In the genomic region with DNA sequence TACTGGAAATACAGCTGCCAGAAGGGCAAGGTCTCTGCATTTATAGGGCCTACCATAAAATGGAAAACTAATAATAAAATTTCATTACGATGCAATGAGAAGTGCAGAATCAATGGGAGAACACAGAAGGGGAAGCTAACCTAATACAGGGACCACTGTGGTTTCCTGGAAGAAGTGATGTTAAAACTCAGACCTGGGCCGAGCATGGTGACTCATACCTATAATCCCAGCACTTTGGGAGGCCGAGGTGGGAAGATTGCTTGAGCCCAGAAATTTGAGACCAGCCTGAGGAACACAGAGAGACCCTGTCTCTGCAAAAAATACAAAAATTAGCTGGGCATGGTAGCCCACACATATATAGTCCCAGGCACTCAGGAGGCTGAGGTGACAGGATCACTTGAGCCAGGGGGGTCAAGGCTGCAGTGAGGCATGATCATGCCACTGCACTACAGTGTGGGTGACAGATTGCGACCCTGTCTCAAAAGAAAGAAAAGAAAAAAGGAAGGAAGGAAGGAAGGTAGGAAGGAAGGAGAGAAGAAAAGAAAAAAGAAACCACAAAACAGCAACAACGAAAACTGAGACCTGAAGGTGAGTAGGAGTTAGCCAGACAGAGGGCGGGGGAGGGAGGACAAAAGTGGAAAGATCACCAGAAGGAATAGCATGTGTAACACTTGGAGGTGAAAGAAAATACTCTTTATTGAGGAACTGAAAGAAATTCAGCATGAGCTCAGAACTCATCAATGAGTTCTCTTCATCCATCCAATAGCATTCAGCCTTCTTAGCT, we compare ENCODE assay signal across 22 cellular contexts. TPM values are rescaled to one million over a fixed set of nuclear protein-coding genes. Genes with fewer than 3 reads are reported as not detected.
DNase-seq lines count a peak whose midpoint lies in the region; ATAC-seq, FAIRE-seq and TF ChIP-seq lines count a peak whose summit lies in the region.
"Had no signal": no experiment of that assay in that cellular context is flagged by ENCODE, and none has a peak within 500 bp of the region (broad histone marks: within the 10 kb centered on the region; RNA-seq: fewer than 3 reads in every experiment).

No MANE protein-coding gene starts in this region.

- DNase-seq in left ventricle myocardium superior (no peak), Right ventricle myocardium superior (no peak), MV-4-11 (lab: John Stamatoyannopoulos, UW) (peak; percentile 43), astrocyte (ENCODE audit: low read depth) (peak; percentile 23), CD14-positive monocyte (ENCODE audit: low spot score) (no peak), breast epithelium (ENCODE audit: low spot score in 2 of 2) (no peak)
- DNase-seq: activated CD4-positive, alpha-beta memory T cell treated with anti-CD3 and anti-CD28 coated beads, Interleukin-2, amount 10 ng/mL, durations not matched to agents 7 days and 5 days; activated gamma-delta T cell; activated T-cell treated with anti-CD3 and anti-CD28 coated beads for 4 hours; immature natural killer cell; KG1; NCI-H1105 treated with DMSO at 0.1 percent for 48 hours; NCI-H2107; NCI-H510A treated with DMSO at 0.1 percent for 48 hours; spleen; stimulated activated CD4-positive, alpha-beta T cell treated with anti-CD3 and anti-CD28 coated beads, Interleukin-4, amount 100 ng/mL, for 4 hours had no signal

- no peak overlapping the region for H3K27ac ChIP-seq in astrocyte (ENCODE audit: low read depth, low read length)
- no peak overlapping the region for H3K27ac ChIP-seq in breast epithelium
- no peak overlapping the region for H3K27ac ChIP-seq in gastroesophageal sphincter
- H3K27ac ChIP-seq: HL-60, SJSA1, spleen had no signal

- no peak for FAIRE-seq in astrocyte (lab: Jason Lieb, UNC)
- FAIRE-seq: A204.1 had no signal

- intact Hi-C loops in left ventricle myocardium superior (cut with micrococcal nuclease) (no loop called here), Right ventricle myocardium superior (cut with DNase I) (no loop called here), CD14-positive monocyte (cut with micrococcal nuclease) (no loop called here), breast epithelium (cut with DNase I; ENCODE audit: low total_unique reads) (no loop called here)

- no peak overlapping the region for H3K27ac Mint-ChIP-seq in astrocyte (ENCODE audit: unreplicated experiment)
- H3K27ac Mint-ChIP-seq in CD14-positive monocyte: peak overlapping the region in 2 of 7 donors; percentile 27 to 68
- H3K27ac Mint-ChIP-seq: activated CD4-positive, alpha-beta memory T cell treated with anti-CD3 and anti-CD28 coated beads, Interleukin-2, amount 10 ng/mL, durations not matched to agents 7 days and 5 days; dendritic cell treated with granulocyte-macrophage colony-stimulating factor and Interleukin-4, amounts not matched to agents 40 ng/mL and 50 ng/mL, for 4 days; immature natural killer cell had no signal

- H3K36me3 ChIP-seq in astrocyte (ENCODE audit: insufficient read depth, low read length): no peaks in the 10 kb centered on the region
- H3K36me3 ChIP-seq in breast epithelium: no peaks in the 10 kb centered on the region
- H3K36me3 ChIP-seq in gastroesophageal sphincter: no peaks in the 10 kb centered on the region
- H3K36me3 ChIP-seq: SJSA1, spleen had no signal

- H3K9me3 ChIP-seq in astrocyte (ENCODE audit: insufficient read depth, low read depth, low read length) (no peaks in the 10 kb centered on the region), breast epithelium (no peaks in the 10 kb centered on the region), gastroesophageal sphincter (no peaks in the 10 kb centered on the region)
- H3K9me3 ChIP-seq: SJSA1, spleen had no signal

- no peak overlapping the region for H3K4me3 Mint-ChIP-seq in astrocyte (ENCODE audit: unreplicated experiment)
- peak overlapping the region in 1 of 2 donors; percentile 53 for H3K4me3 Mint-ChIP-seq in CD14-positive monocyte
- H3K4me3 Mint-ChIP-seq: activated CD4-positive, alpha-beta memory T cell treated with anti-CD3 and anti-CD28 coated beads, Interleukin-2, amount 10 ng/mL, durations not matched to agents 7 days and 5 days; dendritic cell treated with granulocyte-macrophage colony-stimulating factor and Interleukin-4, amounts not matched to agents 40 ng/mL and 50 ng/mL, for 4 days; immature natural killer cell had no signal

- H3K27me3 ChIP-seq in astrocyte (ENCODE audit: insufficient read depth, low read length) (no peaks in the 10 kb centered on the region), breast epithelium (no peaks in the 10 kb centered on the region), gastroesophageal sphincter (no peaks in the 10 kb centered on the region)
- H3K27me3 ChIP-seq: SJSA1, spleen had no signal

- WGBS in gastroesophageal sphincter (ENCODE audit: low coverage in 1 of 2), 2 donors: 76 to 83% methylated on average over 2 to 6 of the region's 6 CpGs

- H3K4me1 Mint-ChIP-seq in astrocyte (ENCODE audit: low read depth, unreplicated experiment): peaks cover 22% of the 10 kb centered on the region
- peaks cover 14% of the 10 kb centered on the region for H3K4me1 Mint-ChIP-seq in CD14-positive monocyte
- H3K4me1 Mint-ChIP-seq: activated CD4-positive, alpha-beta memory T cell treated with anti-CD3 and anti-CD28 coated beads, Interleukin-2, amount 10 ng/mL, durations not matched to agents 7 days and 5 days; immature natural killer cell had no signal

- H3K36me3 Mint-ChIP-seq in astrocyte (ENCODE audit: low read depth, unreplicated experiment) (no peaks in the 10 kb centered on the region), CD14-positive monocyte (no peaks in the 10 kb centered on the region)
- H3K36me3 Mint-ChIP-seq: immature natural killer cell had no signal

- no peak for TF ChIP-seq POLR2A in breast epithelium (IDR thresholded peaks at IDR 0.05)
- no peak for TF ChIP-seq POLR2A in gastroesophageal sphincter (IDR thresholded peaks at IDR 0.05)

- no peak overlapping the region for H3K9ac ChIP-seq in astrocyte (ENCODE audit: low read length)

- H3K4me2 ChIP-seq in astrocyte (ENCODE audit: low read length): peak overlapping the region; percentile 18

- H3K79me2 ChIP-seq in astrocyte (ENCODE audit: insufficient read depth, low read length): no peaks in the 10 kb centered on the region

- H3K27me3 Mint-ChIP-seq in astrocyte (ENCODE audit: low read depth, unreplicated experiment) (no peaks in the 10 kb centered on the region), CD14-positive monocyte (ENCODE audit: low read depth in 3 of 3) (peaks cover 0 to 4% (median under 1%) of the 10 kb centered on the region in 3 donors)

- H3K4me3 ChIP-seq in astrocyte (ENCODE audit: insufficient read depth, low read depth, low read length): no peak overlapping the region
- H3K4me3 ChIP-seq in breast epithelium: no peak overlapping the region
- H3K4me3 ChIP-seq in gastroesophageal sphincter: no peak overlapping the region
- H3K4me3 ChIP-seq: SJSA1, spleen had no signal

- TF ChIP-seq EP300 in gastroesophageal sphincter (IDR thresholded peaks at IDR 0.05): no peak

- H2AFZ ChIP-seq in astrocyte (ENCODE audit: low read depth, low read length): no peak overlapping the region

- ATAC-seq in left ventricle myocardium superior: peak; percentile 25
- ATAC-seq in Right ventricle myocardium superior (ENCODE audit: poor library complexity): no peak
- ATAC-seq in gastroesophageal sphincter: no peak
- no peak for ATAC-seq in GM21825 (IDR thresholded peaks at IDR 0.05; ENCODE audit: unreplicated experiment)

- TF ChIP-seq CTCF in astrocyte (IDR thresholded peaks at IDR 0.05; ENCODE audit: insufficient read depth, low read depth, low read length) (no peak), CD14-positive monocyte (IDR thresholded peaks at IDR 0.05) (no peak), breast epithelium (IDR thresholded peaks at IDR 0.05) (no peak), gastroesophageal sphincter (IDR thresholded peaks at IDR 0.05) (no peak)

- peaks cover 15% of the 10 kb centered on the region for H3K4me1 ChIP-seq in astrocyte (ENCODE audit: insufficient read depth, low read length)
- H3K4me1 ChIP-seq in breast epithelium: no peaks in the 10 kb centered on the region
- H3K4me1 ChIP-seq in gastroesophageal sphincter: peaks cover 4 to 64% (median 26%) of the 10 kb centered on the region in 3 donors
- H3K4me1 ChIP-seq: spleen had no signal

- H3K9me3 Mint-ChIP-seq in astrocyte (ENCODE audit: unreplicated experiment): no peaks in the 10 kb centered on the region
- H3K9me3 Mint-ChIP-seq in CD14-positive monocyte: no peaks in the 10 kb centered on the region
- H3K9me3 Mint-ChIP-seq: activated CD4-positive, alpha-beta memory T cell treated with anti-CD3 and anti-CD28 coated beads, Interleukin-2, amount 10 ng/mL, durations not matched to agents 7 days and 5 days; dendritic cell treated with granulocyte-macrophage colony-stimulating factor and Interleukin-4, amounts not matched to agents 40 ng/mL and 50 ng/mL, for 4 days; immature natural killer cell had no signal

- no peaks in the 10 kb centered on the region for H4K20me1 ChIP-seq in astrocyte (ENCODE audit: insufficient read depth, low read length)

RNA-seq across cellular contexts. Expression of a gene that starts 58.3 kb away (rescaled TPM):
- total RNA-seq in left ventricle myocardium superior (140 TPM), Right ventricle myocardium superior (153 TPM), astrocyte (32.9 and 41.1 TPM in 2 replicates), breast epithelium (10 to 100 TPM; 14.4 to 40.5 (median 17.9) TPM), gastroesophageal sphincter (100 to 1,000 TPM; 110 to 254 (median 204) TPM)
- polyA plus RNA-seq in CD14-positive monocyte: under 1 TPM; 0.53 to 0.76 TPM

Comparison
In these comparisons a context has a peak if more than half of its experiments do, and no peak if none do; other contexts are left out.
1. DNase-seq: peak in MV-4-11 (single experiment) and astrocyte (single experiment); none in left ventricle myocardium superior (single experiment), Right ventricle myocardium superior (single experiment), CD14-positive monocyte (single experiment) and breast epithelium (0 of 2).